Comparison of ENCODE assay signal across 1 cellular context in the genomic region with DNA sequence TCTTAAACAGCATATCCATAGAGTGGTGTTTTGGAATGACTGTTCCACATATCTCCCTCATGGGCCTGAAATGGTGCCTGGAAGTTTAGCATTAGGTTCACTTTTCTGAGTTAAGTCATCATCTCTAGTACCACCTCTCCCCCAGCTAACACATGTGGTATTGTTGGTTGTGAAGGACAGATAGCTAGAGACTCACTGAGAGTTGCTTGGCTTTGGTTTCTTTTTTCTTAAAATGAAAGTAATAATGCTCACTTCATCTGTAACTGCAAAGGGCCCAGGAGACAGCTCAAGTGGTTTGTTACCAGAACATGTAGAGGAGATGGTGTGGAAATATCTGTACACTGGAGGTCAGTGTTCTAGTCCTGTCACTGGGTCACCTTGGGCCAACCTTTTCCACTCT.
TF ChIP-seq lines count a peak whose summit lies in the region.

No MANE protein-coding gene starts in this region.

TF ChIP-seq in H1, 55 proteins besides CTCF, POLR2A, EP300 and RAD21 (continued from another document):
- TF ChIP-seq, protein P1, sequence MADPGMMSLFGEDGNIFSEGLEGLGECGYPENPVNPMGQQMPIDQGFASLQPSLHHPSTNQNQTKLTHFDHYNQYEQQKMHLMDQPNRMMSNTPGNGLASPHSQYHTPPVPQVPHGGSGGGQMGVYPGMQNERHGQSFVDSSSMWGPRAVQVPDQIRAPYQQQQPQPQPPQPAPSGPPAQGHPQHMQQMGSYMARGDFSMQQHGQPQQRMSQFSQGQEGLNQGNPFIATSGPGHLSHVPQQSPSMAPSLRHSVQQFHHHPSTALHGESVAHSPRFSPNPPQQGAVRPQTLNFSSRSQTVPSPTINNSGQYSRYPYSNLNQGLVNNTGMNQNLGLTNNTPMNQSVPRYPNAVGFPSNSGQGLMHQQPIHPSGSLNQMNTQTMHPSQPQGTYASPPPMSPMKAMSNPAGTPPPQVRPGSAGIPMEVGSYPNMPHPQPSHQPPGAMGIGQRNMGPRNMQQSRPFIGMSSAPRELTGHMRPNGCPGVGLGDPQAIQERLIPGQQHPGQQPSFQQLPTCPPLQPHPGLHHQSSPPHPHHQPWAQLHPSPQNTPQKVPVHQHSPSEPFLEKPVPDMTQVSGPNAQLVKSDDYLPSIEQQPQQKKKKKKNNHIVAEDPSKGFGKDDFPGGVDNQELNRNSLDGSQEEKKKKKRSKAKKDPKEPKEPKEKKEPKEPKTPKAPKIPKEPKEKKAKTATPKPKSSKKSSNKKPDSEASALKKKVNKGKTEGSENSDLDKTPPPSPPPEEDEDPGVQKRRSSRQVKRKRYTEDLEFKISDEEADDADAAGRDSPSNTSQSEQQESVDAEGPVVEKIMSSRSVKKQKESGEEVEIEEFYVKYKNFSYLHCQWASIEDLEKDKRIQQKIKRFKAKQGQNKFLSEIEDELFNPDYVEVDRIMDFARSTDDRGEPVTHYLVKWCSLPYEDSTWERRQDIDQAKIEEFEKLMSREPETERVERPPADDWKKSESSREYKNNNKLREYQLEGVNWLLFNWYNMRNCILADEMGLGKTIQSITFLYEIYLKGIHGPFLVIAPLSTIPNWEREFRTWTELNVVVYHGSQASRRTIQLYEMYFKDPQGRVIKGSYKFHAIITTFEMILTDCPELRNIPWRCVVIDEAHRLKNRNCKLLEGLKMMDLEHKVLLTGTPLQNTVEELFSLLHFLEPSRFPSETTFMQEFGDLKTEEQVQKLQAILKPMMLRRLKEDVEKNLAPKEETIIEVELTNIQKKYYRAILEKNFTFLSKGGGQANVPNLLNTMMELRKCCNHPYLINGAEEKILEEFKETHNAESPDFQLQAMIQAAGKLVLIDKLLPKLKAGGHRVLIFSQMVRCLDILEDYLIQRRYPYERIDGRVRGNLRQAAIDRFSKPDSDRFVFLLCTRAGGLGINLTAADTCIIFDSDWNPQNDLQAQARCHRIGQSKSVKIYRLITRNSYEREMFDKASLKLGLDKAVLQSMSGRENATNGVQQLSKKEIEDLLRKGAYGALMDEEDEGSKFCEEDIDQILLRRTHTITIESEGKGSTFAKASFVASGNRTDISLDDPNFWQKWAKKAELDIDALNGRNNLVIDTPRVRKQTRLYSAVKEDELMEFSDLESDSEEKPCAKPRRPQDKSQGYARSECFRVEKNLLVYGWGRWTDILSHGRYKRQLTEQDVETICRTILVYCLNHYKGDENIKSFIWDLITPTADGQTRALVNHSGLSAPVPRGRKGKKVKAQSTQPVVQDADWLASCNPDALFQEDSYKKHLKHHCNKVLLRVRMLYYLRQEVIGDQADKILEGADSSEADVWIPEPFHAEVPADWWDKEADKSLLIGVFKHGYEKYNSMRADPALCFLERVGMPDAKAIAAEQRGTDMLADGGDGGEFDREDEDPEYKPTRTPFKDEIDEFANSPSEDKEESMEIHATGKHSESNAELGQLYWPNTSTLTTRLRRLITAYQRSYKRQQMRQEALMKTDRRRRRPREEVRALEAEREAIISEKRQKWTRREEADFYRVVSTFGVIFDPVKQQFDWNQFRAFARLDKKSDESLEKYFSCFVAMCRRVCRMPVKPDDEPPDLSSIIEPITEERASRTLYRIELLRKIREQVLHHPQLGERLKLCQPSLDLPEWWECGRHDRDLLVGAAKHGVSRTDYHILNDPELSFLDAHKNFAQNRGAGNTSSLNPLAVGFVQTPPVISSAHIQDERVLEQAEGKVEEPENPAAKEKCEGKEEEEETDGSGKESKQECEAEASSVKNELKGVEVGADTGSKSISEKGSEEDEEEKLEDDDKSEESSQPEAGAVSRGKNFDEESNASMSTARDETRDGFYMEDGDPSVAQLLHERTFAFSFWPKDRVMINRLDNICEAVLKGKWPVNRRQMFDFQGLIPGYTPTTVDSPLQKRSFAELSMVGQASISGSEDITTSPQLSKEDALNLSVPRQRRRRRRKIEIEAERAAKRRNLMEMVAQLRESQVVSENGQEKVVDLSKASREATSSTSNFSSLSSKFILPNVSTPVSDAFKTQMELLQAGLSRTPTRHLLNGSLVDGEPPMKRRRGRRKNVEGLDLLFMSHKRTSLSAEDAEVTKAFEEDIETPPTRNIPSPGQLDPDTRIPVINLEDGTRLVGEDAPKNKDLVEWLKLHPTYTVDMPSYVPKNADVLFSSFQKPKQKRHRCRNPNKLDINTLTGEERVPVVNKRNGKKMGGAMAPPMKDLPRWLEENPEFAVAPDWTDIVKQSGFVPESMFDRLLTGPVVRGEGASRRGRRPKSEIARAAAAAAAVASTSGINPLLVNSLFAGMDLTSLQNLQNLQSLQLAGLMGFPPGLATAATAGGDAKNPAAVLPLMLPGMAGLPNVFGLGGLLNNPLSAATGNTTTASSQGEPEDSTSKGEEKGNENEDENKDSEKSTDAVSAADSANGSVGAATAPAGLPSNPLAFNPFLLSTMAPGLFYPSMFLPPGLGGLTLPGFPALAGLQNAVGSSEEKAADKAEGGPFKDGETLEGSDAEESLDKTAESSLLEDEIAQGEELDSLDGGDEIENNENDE (IDR thresholded peaks at IDR 0.05; ENCODE audit: insufficient replicate concordance, low read length), result no peak
- no peak for TF ChIP-seq RFX5 (IDR thresholded peaks at IDR 0.05; ENCODE audit: borderline replicate concordance, low read depth, low read length)
- TF ChIP-seq ASH2L (IDR thresholded peaks at IDR 0.05; ENCODE audit: low read length), result no peak
- no peak for TF ChIP-seq SP2 (IDR thresholded peaks at IDR 0.05; ENCODE audit: low read length)
- no peak for TF ChIP-seq HDAC2 (IDR thresholded peaks at IDR 0.05; ENCODE audit: borderline replicate concordance in 1 of 2, low read depth in 2 of 2, low read length in 2 of 2)
- no peak for TF ChIP-seq MAFK (IDR thresholded peaks at IDR 0.05; ENCODE audit: low read depth, low read length)
- no peak for TF ChIP-seq TAF1 (IDR thresholded peaks at IDR 0.05; ENCODE audit: low read depth, low read length)
